16 cellular contexts compared by ENCODE assay signal in the genomic region with DNA sequence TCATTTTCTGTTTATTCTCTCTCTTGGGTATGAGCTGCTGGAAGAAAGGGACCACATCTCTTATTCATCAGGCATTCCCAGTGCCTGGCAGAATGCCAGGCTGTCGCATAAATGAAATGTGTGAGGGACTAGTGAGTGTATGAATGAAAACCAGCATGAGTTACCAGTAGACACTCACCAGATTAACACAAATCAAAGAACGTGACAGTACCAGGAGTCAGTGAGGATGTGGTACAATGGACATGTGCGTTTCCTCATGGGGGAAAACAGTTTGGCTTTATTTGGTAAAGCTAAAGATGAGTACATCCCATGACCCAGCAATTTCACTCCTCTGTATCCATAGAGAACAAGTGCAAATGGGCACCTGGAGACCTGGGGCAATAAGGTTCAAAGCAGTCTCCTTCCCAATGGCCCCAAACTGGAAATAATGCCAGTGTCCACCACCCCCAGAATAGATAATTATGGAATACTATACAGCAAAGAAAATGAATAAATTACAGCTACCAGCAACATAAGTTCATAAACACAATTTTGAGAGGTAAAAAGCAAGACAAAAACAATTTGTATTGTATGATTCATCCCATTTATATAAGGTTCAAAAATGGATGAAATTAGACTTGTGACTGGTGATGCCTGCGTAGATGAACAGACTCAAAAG.
DNase-seq lines count a peak whose midpoint lies in the region; TF ChIP-seq lines count a peak whose summit lies in the region.
"Had no signal": no experiment of that assay in that cellular context is flagged by ENCODE, and none has a peak within 500 bp of the region (broad histone marks: within the 10 kb centered on the region; RNA-seq: fewer than 3 reads in every experiment).

No MANE protein-coding gene starts in this region.

- H3K9me3 ChIP-seq in osteoblast (ENCODE audit: low read depth, low read length): no peaks in the 10 kb centered on the region
- H3K9me3 ChIP-seq in WERI-Rb-1 (ENCODE audit: severe bottlenecking): no peaks in the 10 kb centered on the region
- H3K9me3 ChIP-seq: A549, suprapubic skin had no signal

- H3K36me3 ChIP-seq in osteoblast (ENCODE audit: insufficient read depth, low read length): no peaks in the 10 kb centered on the region
- no peaks in the 10 kb centered on the region for H3K36me3 ChIP-seq in WERI-Rb-1
- H3K36me3 ChIP-seq: suprapubic skin had no signal

- DNase-seq in NCI-H2107 treated with DMSO at 0.1 percent for 48 hours (lab: John Stamatoyannopoulos, UW; ENCODE audit: unreplicated experiment) (peak; percentile 33), NCI-H2107 (lab: John Stamatoyannopoulos, UW) (no peak), M059J (ENCODE audit: low read depth) (peak; percentile 83), T1000 (lab: John Stamatoyannopoulos, UW) (peak; percentile 70), osteoblast (ENCODE audit: insufficient read length, low spot score, missing footprints) (peak; percentile 74), NOMO-1 (lab: John Stamatoyannopoulos, UW; ENCODE audit: unreplicated experiment in 2 of 2) (no peak), WERI-Rb-1 (no peak)
- no peak for DNase-seq in activated CD8-positive, alpha-beta memory T cell treated with anti-CD3 and anti-CD28 coated beads, Interleukin-2, amount 50 U/mL, for 4 hours
- DNase-seq: activated CD4-positive, alpha-beta T cell treated with anti-CD3 and anti-CD28 coated beads, Interleukin-2, amount 10 ng/mL, durations not matched to agents 7 days and 5 days; activated naive CD8-positive, alpha-beta T cell treated with anti-CD3 and anti-CD28 coated beads, Interleukin-2, amount 50 U/mL, for 24 hours; activated T-cell treated with anti-CD3 and anti-CD28 coated beads, Interleukin-2, amount 50 U/mL, for 4 hours; CD8-positive, alpha-beta T cell; naive thymus-derived CD8-positive, alpha-beta T cell; NCI-H526 had no signal

- H4K20me1 ChIP-seq in osteoblast (ENCODE audit: insufficient read depth, low read length): no peaks in the 10 kb centered on the region

- H2AFZ ChIP-seq in osteoblast (ENCODE audit: low read length): no peak overlapping the region

- no peak overlapping the region for H3K4me3 ChIP-seq in osteoblast (ENCODE audit: insufficient read depth, low read length)
- no peak overlapping the region for H3K4me3 ChIP-seq in WERI-Rb-1 (ENCODE audit: low read depth, low read length)
- H3K4me3 ChIP-seq: A549, suprapubic skin had no signal

- no peak overlapping the region for H3K4me2 ChIP-seq in osteoblast (ENCODE audit: insufficient read depth, low read length)
- H3K4me2 ChIP-seq: A549 had no signal

- H3K27ac ChIP-seq in osteoblast (ENCODE audit: low read depth, low read length) (no peak overlapping the region), WERI-Rb-1 (no peak overlapping the region; the same call in 1 of the 2 replicates)
- H3K27ac ChIP-seq: suprapubic skin had no signal

- H3K27me3 ChIP-seq in osteoblast (ENCODE audit: insufficient read depth, low read length): peaks cover 5% of the 10 kb centered on the region
- H3K27me3 ChIP-seq in WERI-Rb-1 (ENCODE audit: insufficient read depth, low read depth, severe bottlenecking): no peaks in the 10 kb centered on the region

- TF ChIP-seq CTCF in osteoblast (IDR thresholded peaks at IDR 0.05; ENCODE audit: extremely low read depth, low read depth, low read length) (no peak), WERI-Rb-1 (IDR thresholded peaks at IDR 0.05; ENCODE audit: low read depth, low read length) (no peak)

- no peaks in the 10 kb centered on the region for H3K4me1 ChIP-seq in osteoblast (ENCODE audit: insufficient read depth, low read length)
- H3K4me1 ChIP-seq: suprapubic skin had no signal

- no peaks in the 10 kb centered on the region for H3K79me2 ChIP-seq in osteoblast (ENCODE audit: insufficient read depth, low read length)

Comparison
In these comparisons a context has a peak if more than half of its experiments do, and no peak if none do; other contexts are left out.
1. DNase-seq: peak in NCI-H2107 treated with DMSO at 0.1 percent for 48 hours (single experiment), M059J (single experiment), T1000 (single experiment) and osteoblast (single experiment); none in NCI-H2107 (single experiment), activated CD8-positive, alpha-beta memory T cell treated with anti-CD3 and anti-CD28 coated beads, Interleukin-2, amount 50 U/mL, for 4 hours (single experiment), NOMO-1 (0 of 2) and WERI-Rb-1 (single experiment).